Comparison of ENCODE assay signal across 26 cellular contexts in genomic region chr5:87836696-87837095, GRCh38.
"Had no signal": no experiment of that assay in that cellular context is flagged by ENCODE, and none has a peak within 500 bp of the region (broad histone marks: within the 10 kb centered on the region; RNA-seq: fewer than 3 reads in every experiment).

No MANE protein-coding gene starts in this region.

- DNase-seq: activated CD4-positive, alpha-beta T cell treated with anti-CD3 and anti-CD28 coated beads, Interleukin-2, amount 50 U/mL, for 1 hour; activated CD8-positive, alpha-beta T cell treated with anti-CD3 and anti-CD28 coated beads, Interleukin-2, amount 10 ng/mL, durations not matched to agents 7 days and 5 days; activated gamma-delta T cell; activated naive CD4-positive, alpha-beta T cell treated with anti-CD3 and anti-CD28 coated beads, Interleukin-2, amount 50 U/mL, for 16 hours; activated naive CD8-positive, alpha-beta T cell treated with anti-CD3 and anti-CD28 coated beads, Interleukin-2, amount 50 U/mL, for 24 hours; cerebellar nuclear complex; glutamatergic neuron; hippocampal formation; kidney glomerular epithelial cell; left lung; naive thymus-derived CD4-positive, alpha-beta T cell; posterior cingulate gyrus; small intestine; stimulated activated CD4-positive, alpha-beta T cell treated with anti-CD3 and anti-CD28 coated beads, Interleukin-2, amount 100 ng/mL, for 24 hours; stomach had no signal

- FAIRE-seq: frontal cortex, small intestine, urothelium cell line had no signal

- H3K27me3 ChIP-seq: esophagus muscularis mucosa, left lung, stomach, suprapubic skin, tibial nerve had no signal

- H3K4me3 ChIP-seq: coronary artery, esophagus muscularis mucosa, left lung, lung, stomach, suprapubic skin, tibial nerve had no signal

- H3K27ac ChIP-seq: coronary artery, esophagus muscularis mucosa, left lung, stomach, suprapubic skin, tibial nerve, VCaP had no signal

- H3K36me3 ChIP-seq: esophagus muscularis mucosa, left lung, stomach, suprapubic skin, tibial nerve had no signal

- H3K4me1 ChIP-seq: esophagus muscularis mucosa, left lung, stomach, suprapubic skin, tibial nerve had no signal

- ATAC-seq: activated CD4-positive, CD25-positive, alpha-beta regulatory T cell treated with anti-CD3 and anti-CD28 coated beads, Interleukin-2, amount 50 U/mL, for 24 hours; activated CD8-positive, alpha-beta T cell treated with anti-CD3 and anti-CD28 coated beads, Interleukin-2, amount 10 ng/mL, durations not matched to agents 7 days and 5 days; activated naive CD8-positive, alpha-beta T cell treated with anti-CD3 and anti-CD28 coated beads, Interleukin-2, amount 50 U/mL, for 24 hours; left lung; naive thymus-derived CD4-positive, alpha-beta T cell; sciatic nerve; stimulated activated effector memory CD8-positive, alpha-beta T cell treated with anti-CD3 and anti-CD28 coated beads, Interleukin-12 subunit alpha, Interleukin-12 subunit beta, amount 100 ng/mL, for 72 hours had no signal

- H3K9me3 ChIP-seq: suprapubic skin had no signal
